In genomic region chr12:76037130-76038105, GRCh38 we compare ENCODE assay signal across 8 cellular contexts. TPM values are rescaled to one million over a fixed set of nuclear protein-coding genes. Genes with fewer than 3 reads are reported as not detected.
DNase-seq lines count a peak whose midpoint lies in the region; ATAC-seq and TF ChIP-seq lines count a peak whose summit lies in the region.

No MANE protein-coding gene starts in this region.

- H3K9me3 Mint-ChIP-seq in memory B cell = no peaks in the 10 kb centered on the region

- no peaks in the 10 kb centered on the region for H3K4me1 ChIP-seq in BE2C

- H3K9me3 ChIP-seq in BE2C = no peaks in the 10 kb centered on the region

- H3K27ac Mint-ChIP-seq in memory B cell = no peak overlapping the region

- H3K4me1 Mint-ChIP-seq in memory B cell = peaks cover 13% of the 10 kb centered on the region

- H3K4me3 ChIP-seq in BE2C (ENCODE audit: low read depth, low read length) = no peak overlapping the region
- peak overlapping the region in 2 of 59 donors; percentile 4 to 5 for H3K4me3 ChIP-seq in dorsolateral prefrontal cortex

- no peaks in the 10 kb centered on the region for H3K36me3 Mint-ChIP-seq in memory B cell

- H3K27ac ChIP-seq in dorsolateral prefrontal cortex = peak overlapping the region in 4 of 59 donors; percentile 1 to 33 (median 18)

- H3K36me3 ChIP-seq in BE2C = no peaks in the 10 kb centered on the region

- DNase-seq in BE2C (peak; percentile 49), NCI-H1105 (lab: John Stamatoyannopoulos, UW) (peak; percentile 72), SK-N-DZ (ENCODE audit: low spot score) (peak; percentile 75), dorsolateral prefrontal cortex (peak in 1 of 10 donors; percentile 28), memory B cell (ENCODE audit: low spot score in 2 of 2) (peak in 1 of 2 donors; percentile 50), T-helper 9 cell (no peak)

- H3K27me3 ChIP-seq in BE2C (no peaks in the 10 kb centered on the region), dorsolateral prefrontal cortex (no peaks in the 10 kb centered on the region)

- peak; percentile 58 for ATAC-seq in GM18499 (IDR thresholded peaks at IDR 0.05; ENCODE audit: insufficient read depth, unreplicated experiment)
- peak; percentile 53 for ATAC-seq in HG02840 (IDR thresholded peaks at IDR 0.05; ENCODE audit: low FRiP score, unreplicated experiment)
- peak; percentile 79 for ATAC-seq in memory B cell (ENCODE audit: low read depth)

- H3K27me3 Mint-ChIP-seq in memory B cell = no peaks in the 10 kb centered on the region

- intact Hi-C loops in dorsolateral prefrontal cortex (cut with DNase I) = loop anchor here (1.0 to 10.0 kb wide), 5 partner anchors 45 to 643 kb away; partner anchors contain the start of genes NAP1L1 (in 2 of the 2) and GLIPR1L2 (in 1 of the 2)

- H3K4me3 Mint-ChIP-seq in memory B cell = no peak overlapping the region

- peak; percentile 91 for TF ChIP-seq CTCF in BE2C (IDR thresholded peaks at IDR 0.05; ENCODE audit: low read depth, low read length)
- peak; percentile 49 to 93 (median 84) for TF ChIP-seq CTCF in dorsolateral prefrontal cortex (IDR thresholded peaks at IDR 0.05 in 54 of 56, conservative IDR thresholded peaks at IDR 0.05 in 2 of 56; ENCODE audit: low read depth in 1 of 56, partially characterized antibody in 56 of 56)

RNA-seq across cellular contexts. Expression of gene PHLDA1, which starts 5.8 kb away (rescaled TPM):
- 42.2 TPM for polyA plus RNA-seq in BE2C (2012; ENCODE audit: insufficient read depth, insufficient read length, low read depth)
- polyA plus RNA-seq in SK-N-DZ (2014; cell fraction: cytosol; rRNA removed) = 4.6 and 5.2 TPM in 2 replicates
- 2.8 and 3.1 TPM in 2 replicates for polyA plus RNA-seq in SK-N-DZ (2014; cell fraction: nucleus; rRNA removed)
- total RNA-seq in dorsolateral prefrontal cortex = 10 to 100 TPM in 119 of 120 experiments, 1 to 10 TPM in 1; 9.0 to 26.9 (median 17.8) TPM

RNA-seq across cellular contexts. Expression of gene NAP1L1, which starts 47.1 kb away (rescaled TPM):
- 156 TPM for polyA plus RNA-seq in BE2C (2012; ENCODE audit: insufficient read depth, insufficient read length, low read depth)
- polyA plus RNA-seq in SK-N-DZ (2014; cell fraction: cytosol; rRNA removed) = 466 and 569 TPM in 2 replicates
- 390 and 521 TPM in 2 replicates for polyA plus RNA-seq in SK-N-DZ (2014; cell fraction: nucleus; rRNA removed)
- 100 to 1,000 TPM; 291 to 450 (median 373) TPM for total RNA-seq in dorsolateral prefrontal cortex
